Comparison of ENCODE assay signal across 13 cellular contexts in genomic region chrX:3788494-3789233, GRCh38.
DNase-seq lines count a peak whose midpoint lies in the region; ATAC-seq, FAIRE-seq and TF ChIP-seq lines count a peak whose summit lies in the region.
"Had no signal": no experiment of that assay in that cellular context is flagged by ENCODE, and none has a peak within 500 bp of the region (broad histone marks: within the 10 kb centered on the region; RNA-seq: fewer than 3 reads in every experiment).

No MANE protein-coding gene starts in this region.

- no peak overlapping the region for H2BK120ac ChIP-seq in H1 (replicated peaks; ENCODE audit: low read depth, low read length)

- no peak overlapping the region for H2AFZ ChIP-seq in H1 (ENCODE audit: low read length)
- H2AFZ ChIP-seq in neural progenitor cell (replicated peaks), result no peak overlapping the region

- no peaks in the 10 kb centered on the region for H3F3A ChIP-seq in neural progenitor cell (ENCODE audit: low read depth)

- peak; percentile 8 for DNase-seq in activated T-cell treated with anti-CD3 and anti-CD28 coated beads, Interleukin-2, amount 50 U/mL, for 4 hours
- DNase-seq in activated T-cell treated with anti-CD3 and anti-CD28 coated beads for 4 hours (no peak), OCI-M1 (lab: John Stamatoyannopoulos, UW) (peak; percentile 5), H1 (ENCODE audit: low read depth in 1 of 2, low spot score in 2 of 2) (no peak), neural progenitor cell (ENCODE audit: low spot score) (peak; percentile 4), kidney tubule cell (ENCODE audit: low spot score) (no peak)
- no peak for DNase-seq in activated CD4-positive, CD25-positive, alpha-beta regulatory T cell (lab: John Stamatoyannopoulos, UW)
- DNase-seq: activated naive CD8-positive, alpha-beta T cell treated with anti-CD3 and anti-CD28 coated beads, Interleukin-2, amount 50 U/mL, for 24 hours; colonic mucosa; retina; stimulated activated naive B cell treated with anti-CD40 and anti-IgM and Interleukin-4, amounts not matched to agents 10 μg/mL and 1 μg/mL and 100 μg/mL, for 72 hours had no signal

- WGBS in H1 (ENCODE audit: extremely low coverage in 1 of 2, insufficient coverage in 1 of 2, insufficient read length in 1 of 2, insufficient replicate concordance in 2 of 2, low coverage in 1 of 2, low lambda C conversion rate in 2 of 2, missing lambda C conversion rate in 1 of 2), 2 experiments, result 20% methylated on average over 6 of the region's 10 CpGs; no CpG with 5 or more reads in 1 of the 2 experiments

- H3K79me2 ChIP-seq in H1 (ENCODE audit: control insufficient read depth in 1 of 2, insufficient read depth in 2 of 2, low read length in 2 of 2) (no peaks in the 10 kb centered on the region), neural progenitor cell (ENCODE audit: low read depth) (no peaks in the 10 kb centered on the region)

- no peak overlapping the region for H3K27ac ChIP-seq in H1 (ENCODE audit: low read depth, low read length)
- H3K27ac ChIP-seq in neural progenitor cell, result no peak overlapping the region
- H3K27ac ChIP-seq: colonic mucosa had no signal

- TF ChIP-seq EP300 in H1 (IDR thresholded peaks at IDR 0.05; ENCODE audit: borderline replicate concordance in 1 of 2, low read depth in 2 of 2, low read length in 2 of 2), result no peak

- ATAC-seq in activated T-cell treated with anti-CD3 and anti-CD28 coated beads, Interleukin-2, amount 50 U/mL, for 4 hours, result no peak
- no peak for ATAC-seq in HG02623 (IDR thresholded peaks at IDR 0.05; ENCODE audit: unreplicated experiment)
- ATAC-seq: activated naive CD8-positive, alpha-beta T cell treated with anti-CD3 and anti-CD28 coated beads, Interleukin-2, amount 50 U/mL, for 24 hours; stimulated activated naive B cell treated with anti-CD40 and anti-IgM and Interleukin-4, amounts not matched to agents 10 μg/mL and 1 μg/mL and 100 μg/mL, for 72 hours had no signal

- no peaks in the 10 kb centered on the region for H3K36me3 Mint-ChIP-seq in activated T-cell treated with anti-CD3 and anti-CD28 coated beads, Interleukin-2, amount 50 U/mL, for 4 hours (ENCODE audit: insufficient read depth)
- no peaks in the 10 kb centered on the region for H3K36me3 Mint-ChIP-seq in neural progenitor cell

- H3K4me3 Mint-ChIP-seq in activated T-cell treated with anti-CD3 and anti-CD28 coated beads, Interleukin-2, amount 50 U/mL, for 4 hours, result no peak overlapping the region
- no peak overlapping the region for H3K4me3 Mint-ChIP-seq in neural progenitor cell
- H3K4me3 Mint-ChIP-seq: activated naive CD8-positive, alpha-beta T cell treated with anti-CD3 and anti-CD28 coated beads, Interleukin-2, amount 50 U/mL, for 24 hours; stimulated activated naive B cell treated with anti-CD40 and anti-IgM and Interleukin-4, amounts not matched to agents 10 μg/mL and 1 μg/mL and 100 μg/mL, for 72 hours had no signal

- H2BK15ac ChIP-seq in H1 (ENCODE audit: low read length), result no peak overlapping the region

- no peaks in the 10 kb centered on the region for H3K27me3 Mint-ChIP-seq in activated T-cell treated with anti-CD3 and anti-CD28 coated beads, Interleukin-2, amount 50 U/mL, for 4 hours (ENCODE audit: low read depth)
- H3K27me3 Mint-ChIP-seq in neural progenitor cell (ENCODE audit: insufficient read depth, low read depth), result peaks cover 3% of the 10 kb centered on the region

- H3K4me1 ChIP-seq in H1 (replicated peaks in 1 of 4; ENCODE audit: control insufficient read depth in 3 of 4, insufficient read depth in 4 of 4, low read length in 3 of 4) (no peaks in the 10 kb centered on the region), neural progenitor cell (no peaks in the 10 kb centered on the region)
- H3K4me1 ChIP-seq: colonic mucosa had no signal

- peaks cover 3% of the 10 kb centered on the region for H3K9me3 Mint-ChIP-seq in activated T-cell treated with anti-CD3 and anti-CD28 coated beads, Interleukin-2, amount 50 U/mL, for 4 hours
- no peaks in the 10 kb centered on the region for H3K9me3 Mint-ChIP-seq in neural progenitor cell
- H3K9me3 Mint-ChIP-seq: activated naive CD8-positive, alpha-beta T cell treated with anti-CD3 and anti-CD28 coated beads, Interleukin-2, amount 50 U/mL, for 24 hours had no signal

- no peak overlapping the region for H2AK5ac ChIP-seq in H1 (ENCODE audit: low read depth, low read length)

- H3K23ac ChIP-seq in H1 (ENCODE audit: insufficient read length), result no peak overlapping the region

- H4K91ac ChIP-seq in H1 (replicated peaks; ENCODE audit: insufficient read length, low read length), result no peak overlapping the region

- peaks cover 5% of the 10 kb centered on the region for H3K4me1 Mint-ChIP-seq in activated T-cell treated with anti-CD3 and anti-CD28 coated beads, Interleukin-2, amount 50 U/mL, for 4 hours (ENCODE audit: low read depth)
- H3K4me1 Mint-ChIP-seq in neural progenitor cell, result peaks cover 13% of the 10 kb centered on the region
- H3K4me1 Mint-ChIP-seq: activated naive CD8-positive, alpha-beta T cell treated with anti-CD3 and anti-CD28 coated beads, Interleukin-2, amount 50 U/mL, for 24 hours had no signal

- no peaks in the 10 kb centered on the region for H3K36me3 ChIP-seq in H1 (ENCODE audit: control insufficient read depth in 2 of 4, insufficient read depth in 4 of 4, low read length in 3 of 4)
- no peaks in the 10 kb centered on the region for H3K36me3 ChIP-seq in neural progenitor cell
- H3K36me3 ChIP-seq: colonic mucosa had no signal

- H3K4me3 ChIP-seq in H1 (ENCODE audit: extremely low read depth in 1 of 4, insufficient read depth in 2 of 4, low read depth in 3 of 4, low read length in 4 of 4), result peak overlapping the region in 3 of 4 experiments; percentile 17 to 53 (median 23); a peak in 5 of 8 replicates
- H3K4me3 ChIP-seq in neural progenitor cell, result no peak overlapping the region
- H3K4me3 ChIP-seq: colonic mucosa had no signal

- peak in 2 of 3 experiments; percentile 20 to 43; a peak in 2 of 4 replicates for TF ChIP-seq CTCF in H1 (IDR thresholded peaks at IDR 0.05; ENCODE audit: control extremely low read depth in 1 of 3, insufficient read depth in 1 of 3, low read depth in 1 of 3, low read length in 3 of 3)
- peak; percentile 45 for TF ChIP-seq CTCF in neural progenitor cell (IDR thresholded peaks at IDR 0.05)

- no peak overlapping the region for H2BK12ac ChIP-seq in H1 (ENCODE audit: low read depth, low read length)

- H3K9ac ChIP-seq in H1 (replicated peaks in 1 of 4; ENCODE audit: extremely low read depth in 1 of 4, low read depth in 3 of 4, low read length in 3 of 4), result no peak overlapping the region; a peak in 1 of 7 replicates
- no peak overlapping the region for H3K9ac ChIP-seq in neural progenitor cell

- peak; percentile 43 to 60 for TF ChIP-seq RAD21 in H1 (IDR thresholded peaks at IDR 0.05 in 1 of 2, conservative IDR thresholded peaks at IDR 0.05 in 1 of 2; ENCODE audit: low read depth in 2 of 2, low read length in 2 of 2)

- H3K9me3 ChIP-seq in H1 (ENCODE audit: insufficient read depth in 2 of 2, low read depth in 1 of 2, low read length in 1 of 2), result no peaks in the 10 kb centered on the region
- H3K9me3 ChIP-seq in neural progenitor cell (ENCODE audit: low read depth), result no peaks in the 10 kb centered on the region
- H3K9me3 ChIP-seq: colonic mucosa had no signal

- H3K4me2 ChIP-seq in H1 (ENCODE audit: insufficient read depth in 1 of 2, low read depth in 2 of 2, low read length in 2 of 2) (peak overlapping the region; percentile 67 to 75), neural progenitor cell (peak overlapping the region; percentile 61)

- no peak for TF ChIP-seq POLR2A in H1 (IDR thresholded peaks at IDR 0.05; ENCODE audit: control extremely low read depth in 1 of 2, low read depth in 2 of 2, low read length in 2 of 2)

- no peaks in the 10 kb centered on the region; the same call in 1 of the 2 replicates for H3K23me2 ChIP-seq in H1 (ENCODE audit: low read depth, low read length)

- no peaks in the 10 kb centered on the region for H3K79me1 ChIP-seq in H1 (ENCODE audit: low read depth, low read length)

- no peak overlapping the region for H3K4ac ChIP-seq in H1 (replicated peaks; ENCODE audit: insufficient read length, low read depth, low read length)

- H3K14ac ChIP-seq in H1 (ENCODE audit: insufficient read length), result no peak overlapping the region

- H3K56ac ChIP-seq in H1 (replicated peaks; ENCODE audit: insufficient read length, low read depth, low read length), result no peak overlapping the region

- POLR2A ChIA-PET in H1 (lab: Charles Lee; ENCODE audit: partially characterized antibody), result no interaction called here

- no peak overlapping the region for H4K5ac ChIP-seq in H1 (ENCODE audit: insufficient read length, low read depth, low read length)

- H4K8ac ChIP-seq in H1 (ENCODE audit: extremely low read depth, insufficient read depth, low read length), result no peak overlapping the region

- no peak overlapping the region; the same call in 1 of the 2 replicates for H3K18ac ChIP-seq in H1 (ENCODE audit: extremely low read depth, low read length)

- no peak overlapping the region for H2BK5ac ChIP-seq in H1 (ENCODE audit: low read depth, low read length)

- CTCF ChIA-PET in H1 (lab: Charles Lee; ENCODE audit: partially characterized antibody), result interaction anchor here (0.7 to 1.4 kb wide), 8 partner anchors 14 to 139 kb away, joined by 3 to 7 read pairs (median 3); no protein-coding TSS in a partner anchor

- H3K27ac Mint-ChIP-seq in neural progenitor cell, result no peak overlapping the region
- H3K27ac Mint-ChIP-seq: activated naive CD8-positive, alpha-beta T cell treated with anti-CD3 and anti-CD28 coated beads, Interleukin-2, amount 50 U/mL, for 24 hours; stimulated activated naive B cell treated with anti-CD40 and anti-IgM and Interleukin-4, amounts not matched to agents 10 μg/mL and 1 μg/mL and 100 μg/mL, for 72 hours had no signal

- H4K20me1 ChIP-seq in H1 (replicated peaks in 1 of 2; ENCODE audit: control insufficient read depth in 1 of 2, insufficient read depth in 2 of 2, low read length in 2 of 2) (no peaks in the 10 kb centered on the region), neural progenitor cell (ENCODE audit: low read depth) (no peaks in the 10 kb centered on the region)

- peak; percentile 89 for FAIRE-seq in H1 (lab: Jason Lieb, UNC)
- FAIRE-seq: RCC 7860 had no signal

- no peak overlapping the region for H2BK20ac ChIP-seq in H1 (ENCODE audit: low read length)

- H3K27me3 ChIP-seq in H1 (replicated peaks in 1 of 4; ENCODE audit: control insufficient read depth in 3 of 4, extremely low read depth in 1 of 4, insufficient read depth in 3 of 4, low read length in 3 of 4) (no peaks in the 10 kb centered on the region), neural progenitor cell (no peaks in the 10 kb centered on the region)
- H3K27me3 ChIP-seq: colonic mucosa had no signal

TF ChIP-seq in H1, 55 proteins besides CTCF, POLR2A, EP300 and RAD21 (continues in another document):
- TF ChIP-seq MAFK (IDR thresholded peaks at IDR 0.05; ENCODE audit: low read depth, low read length) (no peak), YY1 (IDR thresholded peaks at IDR 0.05; ENCODE audit: low read depth, low read length) (peak; percentile 72; the same call in 1 of the 2 replicates)

Comparison
In these comparisons a context has a peak if more than half of its experiments do, and no peak if none do; other contexts are left out.
1. DNase-seq: peak in activated T-cell treated with anti-CD3 and anti-CD28 coated beads, Interleukin-2, amount 50 U/mL, for 4 hours (single experiment), OCI-M1 (single experiment) and neural progenitor cell (single experiment); none in activated T-cell treated with anti-CD3 and anti-CD28 coated beads for 4 hours (single experiment), H1 (0 of 2), activated CD4-positive, CD25-positive, alpha-beta regulatory T cell (0 of 4) and kidney tubule cell (single experiment).